Comparison of ENCODE assay signal across 8 cellular contexts in genomic region chr9:120571443-120572257, GRCh38. TPM values are rescaled to one million over a fixed set of nuclear protein-coding genes. Genes with fewer than 3 reads are reported as not detected.
DNase-seq lines count a peak whose midpoint lies in the region; TF ChIP-seq lines count a peak whose summit lies in the region.
"Had no signal": no experiment of that assay in that cellular context is flagged by ENCODE, and none has a peak within 500 bp of the region (broad histone marks: within the 10 kb centered on the region; RNA-seq: fewer than 3 reads in every experiment).

No MANE protein-coding gene starts in this region.

- H3K9ac ChIP-seq in fibroblast of lung (ENCODE audit: insufficient read depth, low read length) (no peak overlapping the region), smooth muscle cell (ENCODE audit: low read depth) (no peak overlapping the region)

- H4K20me1 ChIP-seq in fibroblast of lung (ENCODE audit: control insufficient read depth, extremely low read depth, insufficient read depth, low read length) (no peaks in the 10 kb centered on the region), smooth muscle cell (ENCODE audit: low read depth) (peaks cover 18% of the 10 kb centered on the region)

- H3F3A ChIP-seq in smooth muscle cell (ENCODE audit: low read depth), result no peaks in the 10 kb centered on the region

- H3K4me2 ChIP-seq in fibroblast of lung (ENCODE audit: extremely low read depth, insufficient read depth, low read length), result peak overlapping the region; percentile 54
- no peak overlapping the region for H3K4me2 ChIP-seq in smooth muscle cell

- in situ Hi-C loops in SK-MEL-5 (cut with HindIII; ENCODE audit: low pct_unique_long_range_greater_than_20kb, low sequenced_read_pairs), result no loop called here

- peak overlapping the region; percentile 85 for H3K27ac ChIP-seq in fibroblast of lung (ENCODE audit: insufficient read depth, low read length)
- H3K27ac ChIP-seq in tibial artery, result peak overlapping the region; percentile 52 to 67
- no peak overlapping the region for H3K27ac ChIP-seq in smooth muscle cell (ENCODE audit: low read depth)
- H3K27ac ChIP-seq: spleen had no signal

- H3K4me1 ChIP-seq in fibroblast of lung (ENCODE audit: control insufficient read depth, extremely low read depth, insufficient read depth, low read length) (peaks cover 4% of the 10 kb centered on the region), tibial artery (peaks cover 0 to 32% (median 23%) of the 10 kb centered on the region in 4 donors), smooth muscle cell (ENCODE audit: low read depth) (no peaks in the 10 kb centered on the region)

- no peak overlapping the region for H2AFZ ChIP-seq in fibroblast of lung (ENCODE audit: low read length)
- H2AFZ ChIP-seq in smooth muscle cell (ENCODE audit: low read depth), result no peak overlapping the region

- H3K4me3 ChIP-seq in fibroblast of lung (replicated peaks in 1 of 4; ENCODE audit: control extremely low read depth in 1 of 4, insufficient read depth in 1 of 4, low read depth in 3 of 4, low read length in 4 of 4) (no peak overlapping the region), tibial artery (no peak overlapping the region), smooth muscle cell (no peak overlapping the region)
- H3K4me3 ChIP-seq: spleen had no signal

- H3K36me3 ChIP-seq in fibroblast of lung (ENCODE audit: control insufficient read depth, insufficient read depth, low read length) (peaks cover 18% of the 10 kb centered on the region), tibial artery (peaks cover 26 to 45% (median 42%) of the 10 kb centered on the region in 3 donors), smooth muscle cell (ENCODE audit: low read depth) (peaks cover 4% of the 10 kb centered on the region)

- H3K9me3 ChIP-seq in fibroblast of lung (ENCODE audit: control insufficient read depth, insufficient read depth, low read depth, low read length) (no peaks in the 10 kb centered on the region), tibial artery (no peaks in the 10 kb centered on the region), smooth muscle cell (replicated peaks; ENCODE audit: low read depth) (no peaks in the 10 kb centered on the region)
- H3K9me3 ChIP-seq: spleen had no signal

- DNase-seq in SK-MEL-5 (ENCODE audit: low read depth, low spot score), result peak; percentile 93
- peak; percentile 83 to 92 for DNase-seq in fibroblast of lung (ENCODE audit: low read depth in 2 of 2)
- DNase-seq in middle frontal gyrus (ENCODE audit: extremely low spot score, low spot score), result peak; percentile 73
- peak; percentile 34 to 82 for DNase-seq in tibial artery
- DNase-seq in mesenteric fat pad (ENCODE audit: low spot score), result no peak
- no peak for DNase-seq in SW 1271 (lab: John Stamatoyannopoulos, UW)
- DNase-seq in smooth muscle cell (lab: John Stamatoyannopoulos, UW; ENCODE audit: unreplicated experiment), result no peak
- DNase-seq: spleen had no signal

- no peak for TF ChIP-seq CTCF in fibroblast of lung (conservative IDR thresholded peaks at IDR 0.05 in 1 of 2, IDR thresholded peaks at IDR 0.05 in 1 of 2; ENCODE audit: low read depth in 1 of 2, low read length in 2 of 2)
- no peak for TF ChIP-seq CTCF in tibial artery (IDR thresholded peaks at IDR 0.05)
- TF ChIP-seq CTCF in smooth muscle cell (IDR thresholded peaks at IDR 0.05; ENCODE audit: borderline replicate concordance, insufficient read depth, poor library complexity, severe bottlenecking), result no peak

- H3K27me3 ChIP-seq in fibroblast of lung (ENCODE audit: control insufficient read depth, insufficient read depth, low read length), result no peaks in the 10 kb centered on the region
- H3K27me3 ChIP-seq in tibial artery, result no peaks in the 10 kb centered on the region
- H3K27me3 ChIP-seq in smooth muscle cell (ENCODE audit: low read depth), result no peaks in the 10 kb centered on the region
- H3K27me3 ChIP-seq: spleen had no signal

- H3K79me2 ChIP-seq in fibroblast of lung (ENCODE audit: control insufficient read depth, insufficient read depth, low read length) (peaks cover 23% of the 10 kb centered on the region), smooth muscle cell (ENCODE audit: low read depth) (peaks cover 20% of the 10 kb centered on the region)

- intact Hi-C loops in tibial artery (cut with DNase I; ENCODE audit: low total_unique reads), result no loop called here

- WGBS in smooth muscle cell (ENCODE audit: low lambda C conversion rate), result 87% methylated on average over 11 of the region's 11 CpGs

RNA-seq across cellular contexts. Expression of gene CDK5RAP2, which starts 8.3 kb away (rescaled TPM):
- total RNA-seq in SK-MEL-5 (2014; rRNA removed; shearing (Covaris generic)), result 114 and 139 TPM in 2 replicates
- 77.0 and 127 TPM in 2 replicates for polyA plus RNA-seq in SK-MEL-5 (2015; cell fraction: cytosol; rRNA removed)
- 315 and 410 TPM in 2 replicates for polyA plus RNA-seq in SK-MEL-5 (2015; cell fraction: nucleus; rRNA removed)
- total RNA-seq in fibroblast of lung (40.8 and 48.6 TPM in 2 replicates), mesenteric fat pad (42.3 TPM), smooth muscle cell (33.7 and 38.5 TPM in 2 replicates)
- polyA plus RNA-seq in fibroblast of lung (17.7 and 38.4 TPM in 2 replicates), smooth muscle cell (32.2 and 38.3 TPM in 2 replicates)
- 16.1 and 27.6 TPM in 2 replicates for polyA plus RNA-seq in fibroblast of lung (2012)
- polyA minus RNA-seq in fibroblast of lung (ENCODE audit: low replicate concordance), result 11.5 and 39.2 TPM in 2 replicates

Comparison
In these comparisons a context has a peak if more than half of its experiments do, and no peak if none do; other contexts are left out.
1. DNase-seq: peak in SK-MEL-5 (single experiment), fibroblast of lung (2 of 2), middle frontal gyrus (single experiment) and tibial artery (2 of 2); none in mesenteric fat pad (single experiment), SW 1271 (0 of 2) and smooth muscle cell (single experiment).